Comparison of ENCODE assay signal across 8 cellular contexts in genomic region chr3:184562875-184563568, GRCh38. TPM values are rescaled to one million over a fixed set of nuclear protein-coding genes. Genes with fewer than 3 reads are reported as not detected.
DNase-seq lines count a peak whose midpoint lies in the region; ATAC-seq and TF ChIP-seq lines count a peak whose summit lies in the region.

No MANE protein-coding gene starts in this region.

- no peak overlapping the region for H3K27ac ChIP-seq in endodermal cell (ENCODE audit: low read depth, low read length)

- no peak for DNase-seq in AG04449 (ENCODE audit: low read depth, low spot score)
- DNase-seq in HFFc6, result peak; percentile 36
- peak; percentile 70 for DNase-seq in endodermal cell
- no peak for DNase-seq in naive thymus-derived CD8-positive, alpha-beta T cell
- DNase-seq in effector CD4-positive, alpha-beta T cell, result no peak
- DNase-seq in stimulated activated CD4-positive, alpha-beta T cell treated with anti-CD3 and anti-CD28 coated beads, Interleukin-15, amount 100 ng/mL, for 24 hours, result no peak
- DNase-seq in GM19240 (ENCODE audit: insufficient read length, low spot score), result no peak
- DNase-seq in NOMO-1 (lab: John Stamatoyannopoulos, UW; ENCODE audit: unreplicated experiment in 2 of 2), result no peak

- H3K9me3 ChIP-seq in endodermal cell (ENCODE audit: control insufficient read depth, low read length), result no peaks in the 10 kb centered on the region

- CTCF ChIA-PET in AG04449 (lab: Yijun Ruan, JAX), result interaction anchor here (0.7 to 1.2 kb wide), 2 partner anchors 45 to 249 kb away, joined by 3 read pairs; partner anchors contain the start of gene VPS8

- H3K9me3 Mint-ChIP-seq in HFFc6, result no peaks in the 10 kb centered on the region
- no peaks in the 10 kb centered on the region for H3K9me3 Mint-ChIP-seq in endodermal cell
- no peaks in the 10 kb centered on the region for H3K9me3 Mint-ChIP-seq in naive thymus-derived CD8-positive, alpha-beta T cell

- WGBS in endodermal cell (ENCODE audit: insufficient coverage in 1 of 2, insufficient read length in 1 of 2), 2 experiments, result 6 to 7% methylated on average over 18 to 24 of the region's 24 CpGs

- H3K36me3 Mint-ChIP-seq in HFFc6 (ENCODE audit: low read depth) (no peaks in the 10 kb centered on the region), endodermal cell (ENCODE audit: low read depth) (no peaks in the 10 kb centered on the region)
- H3K36me3 Mint-ChIP-seq in naive thymus-derived CD8-positive, alpha-beta T cell, result no peaks in the 10 kb centered on the region

- H3K27me3 Mint-ChIP-seq in HFFc6 (ENCODE audit: insufficient read depth) (peaks cover 13% of the 10 kb centered on the region), endodermal cell (ENCODE audit: insufficient read depth) (peaks cover 78% of the 10 kb centered on the region)
- peaks cover 16 to 49% (median 33%) of the 10 kb centered on the region in 5 donors for H3K27me3 Mint-ChIP-seq in naive thymus-derived CD8-positive, alpha-beta T cell

- H3K4me1 Mint-ChIP-seq in HFFc6 (ENCODE audit: low read depth) (peaks cover 62% of the 10 kb centered on the region), endodermal cell (peaks cover 63% of the 10 kb centered on the region)
- peaks cover 20 to 39% (median 28%) of the 10 kb centered on the region in 4 donors for H3K4me1 Mint-ChIP-seq in naive thymus-derived CD8-positive, alpha-beta T cell

- peaks cover 21% of the 10 kb centered on the region for H3K36me3 ChIP-seq in endodermal cell (ENCODE audit: control insufficient read depth, insufficient read depth, low read length)

- H3K27me3 ChIP-seq in endodermal cell (ENCODE audit: control insufficient read depth, insufficient read depth, low read length, poor library complexity, severe bottlenecking), result peaks cover 34% of the 10 kb centered on the region

- ATAC-seq in naive thymus-derived CD8-positive, alpha-beta T cell, result no peak

- TF ChIP-seq CTCF in AG04449 (IDR thresholded peaks at IDR 0.05; ENCODE audit: insufficient read depth, low read length, missing control alignments) (no peak), HFFc6 (IDR thresholded peaks at IDR 0.05) (no peak), endodermal cell (conservative IDR thresholded peaks at IDR 0.05) (no peak)

- H3K4me1 ChIP-seq in endodermal cell (ENCODE audit: control insufficient read depth, insufficient read depth, low read length), result peaks cover 39% of the 10 kb centered on the region

- H3K9ac ChIP-seq in endodermal cell (ENCODE audit: extremely low read depth, low read length, poor library complexity, severe bottlenecking), result peak overlapping the region; percentile 58

- H3K4me3 Mint-ChIP-seq in HFFc6, result peak overlapping the region; percentile 76
- H3K4me3 Mint-ChIP-seq in endodermal cell, result peak overlapping the region; percentile 81
- H3K4me3 Mint-ChIP-seq in naive thymus-derived CD8-positive, alpha-beta T cell, result peak overlapping the region in 9 of 10 donors; percentile 11 to 62 (median 36)

- peak overlapping the region; percentile 72 for H3K4me3 ChIP-seq in AG04449 (ENCODE audit: low read depth, low read length)
- H3K4me3 ChIP-seq in endodermal cell (ENCODE audit: low read length), result peak overlapping the region; percentile 98

- POLR2A ChIA-PET in AG04449 (lab: Yijun Ruan, JAX), result interaction anchor here (2.4 to 2.8 kb wide), 3 partner anchors 194 to 223 kb away, joined by 12 to 25 read pairs (median 14); no protein-coding TSS in a partner anchor
- POLR2A ChIA-PET in naive thymus-derived CD8-positive, alpha-beta T cell (lab: Charles Lee), result no interaction called here

- H3K27ac Mint-ChIP-seq in HFFc6, result peak overlapping the region; percentile 46; the same call in 1 of the 2 replicates
- H3K27ac Mint-ChIP-seq in endodermal cell, result peak overlapping the region; percentile 61
- peak overlapping the region in 2 of 10 donors; percentile 28 to 40 for H3K27ac Mint-ChIP-seq in naive thymus-derived CD8-positive, alpha-beta T cell

RNA-seq across cellular contexts. Expression of gene EPHB3, which starts 1.4 kb away (rescaled TPM):
- 1 to 10 TPM; 3.0 to 6.6 (median 3.6) TPM for total RNA-seq in HFFc6 (2021; fragmentation: NEBNext Ultra II Directional; extraction: Animal tissue kit (Norgen Biotek cat#: 25700))
- total RNA-seq in endodermal cell, result 10 to 100 TPM; 32.7 to 36.9 TPM
- 22.3 TPM for polyA plus RNA-seq in endodermal cell (2013, experiment 1 of 2)
- 23.5 TPM for polyA plus RNA-seq in endodermal cell (2013, experiment 2 of 2)
- total RNA-seq in naive thymus-derived CD8-positive, alpha-beta T cell, result not detected
- polyA plus RNA-seq in naive thymus-derived CD8-positive, alpha-beta T cell, result under 1 TPM; 0.23 to 0.59 (median 0.55) TPM

Comparison
In these comparisons a context has a peak if more than half of its experiments do, and no peak if none do; other contexts are left out.
1. DNase-seq: peak in HFFc6 (single experiment) and endodermal cell (single experiment); none in AG04449 (single experiment), naive thymus-derived CD8-positive, alpha-beta T cell (0 of 10), effector CD4-positive, alpha-beta T cell (single experiment), stimulated activated CD4-positive, alpha-beta T cell treated with anti-CD3 and anti-CD28 coated beads, Interleukin-15, amount 100 ng/mL, for 24 hours (single experiment), GM19240 (single experiment) and NOMO-1 (0 of 2).
2. RNA of gene EPHB3, which starts 1.4 kb away (total RNA-seq): 32.7 to 36.9 TPM in endodermal cell; 3.0 to 6.6 TPM in HFFc6 and not detected in naive thymus-derived CD8-positive, alpha-beta T cell; every median in the first group is over 4 times any median in the second.
3. Peak in every context shown above with its lines, with median percentiles within 50 percentile points of each other: H3K4me3 Mint-ChIP-seq.